Comparison of ENCODE assay signal across 18 cellular contexts in the genomic region with DNA sequence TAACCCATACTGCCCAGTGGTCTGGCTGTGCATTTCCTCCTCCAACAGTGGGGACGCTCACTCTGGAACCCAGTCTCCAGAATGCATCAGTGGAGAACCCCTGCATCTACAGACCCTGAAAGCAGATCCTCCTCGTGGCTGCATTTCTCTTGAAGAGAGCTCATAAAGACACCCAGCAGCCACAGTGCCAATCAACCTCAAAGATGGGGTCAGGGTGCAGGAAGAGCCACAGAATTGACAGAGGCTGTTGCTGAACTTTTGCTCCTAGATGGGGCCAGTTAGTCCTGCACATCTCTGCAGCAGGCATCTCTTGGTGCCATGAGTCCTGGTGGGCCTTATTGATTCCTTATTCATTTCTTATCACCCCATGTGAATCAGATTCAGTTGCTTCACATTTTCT. TPM values are rescaled to one million over a fixed set of nuclear protein-coding genes. Genes with fewer than 3 reads are reported as not detected.
DNase-seq lines count a peak whose midpoint lies in the region; ATAC-seq and TF ChIP-seq lines count a peak whose summit lies in the region.
"Had no signal": no experiment of that assay in that cellular context is flagged by ENCODE, and none has a peak within 500 bp of the region (broad histone marks: within the 10 kb centered on the region; RNA-seq: fewer than 3 reads in every experiment).

No MANE protein-coding gene starts in this region.

- no peak for TF ChIP-seq CTCF in natural killer cell (IDR thresholded peaks at IDR 0.05)
- TF ChIP-seq CTCF in upper lobe of left lung (IDR thresholded peaks at IDR 0.05): no peak

- H3K9me3 Mint-ChIP-seq in natural killer cell: no peaks in the 10 kb centered on the region
- H3K9me3 Mint-ChIP-seq in natural killer cell treated with Interleukin-12 subunit alpha and Interleukin-12 subunit beta and Interleukin-15 and Interleukin-18, amount 100 ng/mL, for 72 hours: peaks cover 3% of the 10 kb centered on the region
- H3K9me3 Mint-ChIP-seq in effector memory CD8-positive, alpha-beta T cell: no peaks in the 10 kb centered on the region
- H3K9me3 Mint-ChIP-seq: CD4-positive, alpha-beta T cell; CD8-positive, alpha-beta T cell had no signal

- H3K4me3 ChIP-seq in upper lobe of left lung: no peak overlapping the region
- H3K4me3 ChIP-seq: A549; BLaER1 treated with 17β-estradiol and CSF1 and Interleukin-3, amounts not matched to agents 10 nM and 100 nM had no signal

- peak overlapping the region; percentile 1 to 97 for H3K27ac Mint-ChIP-seq in natural killer cell
- H3K27ac Mint-ChIP-seq in natural killer cell treated with Interleukin-12 subunit alpha and Interleukin-12 subunit beta and Interleukin-15 and Interleukin-18, amount 100 ng/mL, for 72 hours: peak overlapping the region in 1 of 2 donors; percentile 17
- no peak overlapping the region for H3K27ac Mint-ChIP-seq in effector memory CD8-positive, alpha-beta T cell
- H3K27ac Mint-ChIP-seq: B cell; CD4-positive, alpha-beta T cell; CD8-positive, alpha-beta T cell had no signal

- no peak for TF ChIP-seq EP300 in upper lobe of left lung (IDR thresholded peaks at IDR 0.05)

- H3K36me3 Mint-ChIP-seq in natural killer cell: peaks cover 7% of the 10 kb centered on the region
- no peaks in the 10 kb centered on the region for H3K36me3 Mint-ChIP-seq in natural killer cell treated with Interleukin-12 subunit alpha and Interleukin-12 subunit beta and Interleukin-15 and Interleukin-18, amount 100 ng/mL, for 72 hours
- peaks cover 4% of the 10 kb centered on the region for H3K36me3 Mint-ChIP-seq in effector memory CD8-positive, alpha-beta T cell (ENCODE audit: insufficient read depth)
- H3K36me3 Mint-ChIP-seq: CD8-positive, alpha-beta T cell had no signal

- intact Hi-C loops in natural killer cell (cut with micrococcal nuclease): no loop called here

- H3K36me3 ChIP-seq in upper lobe of left lung: peaks cover 0 to 4% (median 0%) of the 10 kb centered on the region in 4 donors

- DNase-seq in natural killer cell: no peak
- DNase-seq in natural killer cell treated with Interleukin-12 subunit alpha and Interleukin-12 subunit beta and Interleukin-15 and Interleukin-18, amount 100 ng/mL, for 72 hours (ENCODE audit: low spot score): no peak
- DNase-seq in effector memory CD8-positive, alpha-beta T cell: no peak
- no peak for DNase-seq in upper lobe of left lung
- no peak for DNase-seq in putamen (ENCODE audit: low spot score)
- DNase-seq: AML-193; Caco-2; Calu3; CD4-positive, alpha-beta T cell; CD8-positive, alpha-beta T cell; DMS79 treated with DMSO at 0.1 percent for 48 hours; GF-D8 had no signal

- peak overlapping the region in 3 of 4 donors; percentile 31 to 81 (median 78) for H3K27ac ChIP-seq in upper lobe of left lung
- H3K27ac ChIP-seq: 22Rv1; A549; BLaER1 treated with 17β-estradiol and CSF1 and Interleukin-3, amounts not matched to agents 10 nM and 100 nM; C4-2B had no signal

- no peaks in the 10 kb centered on the region for H3K9me3 ChIP-seq in upper lobe of left lung
- H3K9me3 ChIP-seq: A549, Caco-2 had no signal

- H3K4me1 ChIP-seq in upper lobe of left lung: peaks cover 17 to 30% (median 25%) of the 10 kb centered on the region in 4 donors
- H3K4me1 ChIP-seq: A549, Caco-2 had no signal

- no peaks in the 10 kb centered on the region for H3K27me3 ChIP-seq in upper lobe of left lung
- H3K27me3 ChIP-seq: BLaER1 treated with 17β-estradiol and CSF1 and Interleukin-3, amounts not matched to agents 10 nM and 100 nM had no signal

- no peaks in the 10 kb centered on the region for H3K27me3 Mint-ChIP-seq in natural killer cell (ENCODE audit: low read depth in 2 of 2)
- no peaks in the 10 kb centered on the region for H3K27me3 Mint-ChIP-seq in natural killer cell treated with Interleukin-12 subunit alpha and Interleukin-12 subunit beta and Interleukin-15 and Interleukin-18, amount 100 ng/mL, for 72 hours
- no peaks in the 10 kb centered on the region for H3K27me3 Mint-ChIP-seq in effector memory CD8-positive, alpha-beta T cell
- H3K27me3 Mint-ChIP-seq: B cell; CD4-positive, alpha-beta T cell had no signal

- no peak for TF ChIP-seq POLR2A in upper lobe of left lung (IDR thresholded peaks at IDR 0.05)

- WGBS in upper lobe of left lung, 2 donors: 96% methylated on average over 2 of the region's 2 CpGs; no CpG with 5 or more reads in 1 of the 2 donors

- peaks cover 82 to 90% of the 10 kb centered on the region in 2 donors for H3K4me1 Mint-ChIP-seq in natural killer cell
- H3K4me1 Mint-ChIP-seq in natural killer cell treated with Interleukin-12 subunit alpha and Interleukin-12 subunit beta and Interleukin-15 and Interleukin-18, amount 100 ng/mL, for 72 hours (ENCODE audit: low read depth in 2 of 2): peaks cover 50 to 59% of the 10 kb centered on the region in 2 donors
- peaks cover 46 to 58% of the 10 kb centered on the region in 2 donors for H3K4me1 Mint-ChIP-seq in effector memory CD8-positive, alpha-beta T cell (ENCODE audit: low read depth in 2 of 2)
- H3K4me1 Mint-ChIP-seq: B cell had no signal

- peak; percentile 60 to 83 (median 74) for ATAC-seq in natural killer cell
- ATAC-seq in natural killer cell treated with Interleukin-12 subunit alpha and Interleukin-12 subunit beta and Interleukin-15 and Interleukin-18, amount 100 ng/mL, for 72 hours: no peak
- peak; percentile 32 for ATAC-seq in effector memory CD8-positive, alpha-beta T cell (replicated peaks)
- no peak for ATAC-seq in upper lobe of left lung (ENCODE audit: low FRiP score in 2 of 2)
- ATAC-seq in HG03457 (IDR thresholded peaks at IDR 0.05; ENCODE audit: unreplicated experiment): no peak
- ATAC-seq: A549; CD8-positive, alpha-beta T cell had no signal

- H3K4me3 Mint-ChIP-seq in natural killer cell: peak overlapping the region; percentile 33
- H3K4me3 Mint-ChIP-seq in natural killer cell treated with Interleukin-12 subunit alpha and Interleukin-12 subunit beta and Interleukin-15 and Interleukin-18, amount 100 ng/mL, for 72 hours: no peak overlapping the region
- no peak overlapping the region for H3K4me3 Mint-ChIP-seq in effector memory CD8-positive, alpha-beta T cell
- H3K4me3 Mint-ChIP-seq: B cell; CD4-positive, alpha-beta T cell; CD8-positive, alpha-beta T cell had no signal

RNA-seq across cellular contexts. Expression of a gene that starts 39.6 kb away (rescaled TPM):
- 10 to 100 TPM; 47.1 to 78.9 (median 60.7) TPM for total RNA-seq in natural killer cell
- 1 to 10 TPM; 3.8 to 4.4 TPM for total RNA-seq in natural killer cell treated with Interleukin-12 subunit alpha and Interleukin-12 subunit beta and Interleukin-15 and Interleukin-18, amount 100 ng/mL, for 72 hours
- total RNA-seq in upper lobe of left lung: 10 to 100 TPM; 22.4 to 77.4 (median 34.2) TPM
- total RNA-seq: Caco-2 had no signal

Comparison
In these comparisons a context has a peak if more than half of its experiments do, and no peak if none do; other contexts are left out.
1. ATAC-seq: peak in natural killer cell (3 of 3) and effector memory CD8-positive, alpha-beta T cell (single experiment); none in natural killer cell treated with Interleukin-12 subunit alpha and Interleukin-12 subunit beta and Interleukin-15 and Interleukin-18, amount 100 ng/mL, for 72 hours (0 of 2), upper lobe of left lung (0 of 2) and HG03457 (single experiment).
2. RNA of a gene that starts 39.6 kb away (total RNA-seq): 47.1 to 78.9 TPM in natural killer cell and 22.4 to 77.4 TPM in upper lobe of left lung; 3.8 to 4.4 TPM in natural killer cell treated with Interleukin-12 subunit alpha and Interleukin-12 subunit beta and Interleukin-15 and Interleukin-18, amount 100 ng/mL, for 72 hours; every median in the first group is over 4 times any median in the second.
3. H3K27ac Mint-ChIP-seq: peak in natural killer cell (2 of 2); none in effector memory CD8-positive, alpha-beta T cell (0 of 2).